ENCODE assay signal across 8 cellular contexts in genomic region chr18:499351-500229, GRCh38. TPM values are rescaled to one million over a fixed set of nuclear protein-coding genes. Genes with fewer than 3 reads are reported as not detected.
DNase-seq lines count a peak whose midpoint lies in the region; ATAC-seq and TF ChIP-seq lines count a peak whose summit lies in the region.

No MANE protein-coding gene starts in this region.

- no peaks in the 10 kb centered on the region for H3K9me2 ChIP-seq in PC-9 (ENCODE audit: insufficient read depth)

- no TSS peak for BruUV-seq in PC-9 (replicated peaks; lab: Mats Ljungman, UMichigan)

- H3K4me1 ChIP-seq in left ventricle myocardium inferior: peaks cover 22% of the 10 kb centered on the region
- no peaks in the 10 kb centered on the region for H3K4me1 ChIP-seq in PC-9 (replicated peaks; ENCODE audit: insufficient read depth)

- TF ChIP-seq CTCF in left ventricle myocardium inferior (IDR thresholded peaks at IDR 0.05; ENCODE audit: borderline replicate concordance) (no peak), PC-9 (conservative IDR thresholded peaks at IDR 0.05) (no peak)

- intact Hi-C loops in left ventricle myocardium inferior (cut with micrococcal nuclease): no loop called here
- intact Hi-C loops in PC-9 (cut with micrococcal nuclease; ENCODE audit: unreplicated experiment): no loop called here

- CTCF ChIA-PET in PC-9 (lab: Charles Lee): no interaction called here

- POLR2A ChIA-PET in PC-9 (lab: Charles Lee; ENCODE audit: unreplicated experiment): no interaction called here

- H3F3A ChIP-seq in PC-9 (ENCODE audit: insufficient read depth, low read depth): no peaks in the 10 kb centered on the region

- H3K27ac ChIP-seq in left ventricle myocardium inferior (replicated peaks) (peak overlapping the region; percentile 3), PC-9 (no peak overlapping the region)

- no peaks in the 10 kb centered on the region for H3K79me2 ChIP-seq in PC-9 (ENCODE audit: low read depth)

- H2AFZ ChIP-seq in PC-9: no peak overlapping the region

- H3K4me3 ChIP-seq in left ventricle myocardium inferior: peak overlapping the region; percentile 61
- peak overlapping the region; percentile 53 for H3K4me3 ChIP-seq in skeletal muscle cell (ENCODE audit: low read depth, low read length)
- H3K4me3 ChIP-seq in PC-9: no peak overlapping the region

- H3K4me2 ChIP-seq in PC-9: no peak overlapping the region

- DNase-seq in ELR (ENCODE audit: low read depth) (peak; percentile 92), left ventricle myocardium inferior (no peak), skeletal muscle cell (ENCODE audit: low read depth) (peak; percentile 40), NOMO-1 treated with dmso at 0.1 percent for 144 hours (lab: John Stamatoyannopoulos, UW; ENCODE audit: unreplicated experiment) (no peak), PC-9 (no peak)

- H3K27me3 ChIP-seq in left ventricle myocardium inferior (ENCODE audit: low read depth) (peaks cover 90% of the 10 kb centered on the region), PC-9 (ENCODE audit: insufficient read depth, low read depth) (peaks cover 19% of the 10 kb centered on the region)

- H3K36me3 ChIP-seq in left ventricle myocardium inferior (no peaks in the 10 kb centered on the region), PC-9 (ENCODE audit: low read depth) (no peaks in the 10 kb centered on the region)

- no peaks in the 10 kb centered on the region for H4K20me1 ChIP-seq in PC-9 (ENCODE audit: insufficient read depth)

- ATAC-seq in SK-N-SH treated with all-trans-retinoic acid at 6 μM for 48 hours (peak; percentile 69), GM21526 (IDR thresholded peaks at IDR 0.05; ENCODE audit: low FRiP score, unreplicated experiment) (no peak), HG02885 (IDR thresholded peaks at IDR 0.05; ENCODE audit: poor library complexity, unreplicated experiment) (no peak)

- H3K9me3 ChIP-seq in left ventricle myocardium inferior (replicated peaks) (no peaks in the 10 kb centered on the region), PC-9 (ENCODE audit: insufficient read depth, low read depth) (no peaks in the 10 kb centered on the region)

TF ChIP-seq in SK-N-SH treated with all-trans-retinoic acid at 6 μM for 48 hours, 23 proteins besides CTCF, POLR2A, EP300 and RAD21:
- 0 out of 2 replicates have a peak, but pooled peaks have one; percentile 32 for TF ChIP-seq TSHZ2 (CRISPR knock-in tag; IDR thresholded peaks at IDR 0.05)
- peak; percentile 85 for TF ChIP-seq TCF4 (CRISPR knock-in tag; IDR thresholded peaks at IDR 0.05; ENCODE audit: borderline replicate concordance)
- no peak for TF ChIP-seq OSR1 (CRISPR knock-in tag; IDR thresholded peaks at IDR 0.05)
- no peak for TF ChIP-seq BACH2 (CRISPR knock-in tag; IDR thresholded peaks at IDR 0.05; ENCODE audit: borderline replicate concordance)
- no peak for TF ChIP-seq ARNTL (CRISPR knock-in tag; IDR thresholded peaks at IDR 0.05; ENCODE audit: borderline replicate concordance, low read depth)
- TF ChIP-seq CREB5 (CRISPR knock-in tag; IDR thresholded peaks at IDR 0.05; ENCODE audit: low read depth): no peak

RNA-seq across cellular contexts. Expression of gene COLEC12, which starts 0.9 kb away (rescaled TPM):
- 7.3 TPM for total RNA-seq in left ventricle myocardium inferior
- total RNA-seq in PC-9 (2021): not detected in 2 replicates

Comparison
In these comparisons a context has a peak if more than half of its experiments do, and no peak if none do; other contexts are left out.
1. DNase-seq: peak in ELR (single experiment) and skeletal muscle cell (single experiment); none in left ventricle myocardium inferior (single experiment), NOMO-1 treated with dmso at 0.1 percent for 144 hours (single experiment) and PC-9 (0 of 2).